15 cellular contexts compared by ENCODE assay signal in the genomic region with DNA sequence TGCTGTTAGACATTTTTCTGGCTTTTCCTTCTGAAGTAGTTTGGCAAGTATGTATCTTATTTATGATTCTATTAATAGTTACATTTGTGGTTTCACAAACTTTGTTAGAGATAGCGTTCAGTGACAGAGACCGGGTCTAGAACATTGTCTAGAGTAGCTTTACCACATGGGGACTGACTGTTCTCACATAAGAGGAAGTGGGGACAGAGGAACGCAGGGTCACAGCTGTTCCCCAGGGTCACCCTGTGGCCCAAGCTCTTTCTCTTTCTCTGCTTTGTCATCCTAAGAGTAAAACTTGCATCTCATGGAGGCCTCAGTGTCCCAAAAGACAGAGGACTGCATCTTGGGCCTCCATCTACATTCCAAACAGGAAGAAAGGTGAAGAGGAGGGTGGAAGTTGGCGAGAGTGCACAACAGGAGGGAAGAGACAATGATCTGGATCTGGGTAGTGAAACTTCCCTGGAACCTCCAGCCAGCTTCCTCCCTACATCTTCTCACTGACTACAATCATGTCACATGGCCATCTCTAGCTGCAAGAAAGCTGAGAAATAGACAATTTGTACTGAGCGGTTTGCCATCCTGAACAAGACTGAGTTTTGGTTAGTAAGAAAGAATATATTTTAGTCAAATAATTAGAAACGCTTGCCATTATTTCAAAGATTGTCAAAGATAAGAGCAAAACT.
DNase-seq lines count a peak whose midpoint lies in the region; ATAC-seq and TF ChIP-seq lines count a peak whose summit lies in the region.
"Had no signal": no experiment of that assay in that cellular context is flagged by ENCODE, and none has a peak within 500 bp of the region (broad histone marks: within the 10 kb centered on the region; RNA-seq: fewer than 3 reads in every experiment).

No MANE protein-coding gene starts in this region.

- intact Hi-C loops in lower lobe of right lung (cut with DNase I) (no loop called here), lower leg skin (cut with DNase I; ENCODE audit: low total_unique reads) (no loop called here), Calu3 (cut with micrococcal nuclease; ENCODE audit: unreplicated experiment) (no loop called here)

- 62 to 71% methylated on average over 6 of the region's 6 CpGs for WGBS in lower leg skin, 2 donors

- H3K9me3 Mint-ChIP-seq in Calu3 (ENCODE audit: low read depth, unreplicated experiment) = peaks cover 4% of the 10 kb centered on the region

- H3K27me3 Mint-ChIP-seq in Calu3 (ENCODE audit: unreplicated experiment) = no peaks in the 10 kb centered on the region

- BruUV-seq in Calu3 (replicated peaks; lab: Mats Ljungman, UMichigan) = no TSS peak

- TF ChIP-seq POLR2A in lower leg skin (IDR thresholded peaks at IDR 0.05) = no peak

- no peak overlapping the region for H3K27ac Mint-ChIP-seq in Calu3 (ENCODE audit: unreplicated experiment)

- no peak overlapping the region for H3K4me3 ChIP-seq in lower lobe of right lung
- no peak overlapping the region for H3K4me3 ChIP-seq in lower leg skin (ENCODE audit: low read depth, poor library complexity, severe bottlenecking)
- H3K4me3 ChIP-seq: HAP-1, SK-N-MC, upper lobe of left lung had no signal

- no peak overlapping the region for H3K27ac ChIP-seq in lower lobe of right lung
- H3K27ac ChIP-seq: SK-N-MC had no signal

- no peaks in the 10 kb centered on the region for H3K36me3 ChIP-seq in lower lobe of right lung
- H3K36me3 ChIP-seq: HAP-1, upper lobe of left lung had no signal

- CTCF ChIA-PET in Calu3 (lab: Charles Lee) = no interaction called here

- H3K9me3 ChIP-seq in lower lobe of right lung = no peaks in the 10 kb centered on the region
- H3K9me3 ChIP-seq: HAP-1, upper lobe of left lung had no signal

- TF ChIP-seq CTCF in lower lobe of right lung (IDR thresholded peaks at IDR 0.05) (no peak), lower leg skin (IDR thresholded peaks at IDR 0.05) (no peak), Calu3 (IDR thresholded peaks at IDR 0.05; ENCODE audit: unreplicated experiment) (no peak)

- H3K4me3 Mint-ChIP-seq in Calu3 (ENCODE audit: low read depth, unreplicated experiment) = no peak overlapping the region

- H3K36me3 Mint-ChIP-seq in Calu3 (ENCODE audit: insufficient read depth, unreplicated experiment) = no peaks in the 10 kb centered on the region

- no peaks in the 10 kb centered on the region for H3K27me3 ChIP-seq in lower lobe of right lung (ENCODE audit: low read depth)
- H3K27me3 ChIP-seq: upper lobe of left lung had no signal

- H3K4me1 ChIP-seq in lower lobe of right lung = no peaks in the 10 kb centered on the region
- H3K4me1 ChIP-seq: HAP-1, upper lobe of left lung had no signal

- no peaks in the 10 kb centered on the region for H3K4me1 Mint-ChIP-seq in Calu3 (ENCODE audit: low read depth, unreplicated experiment)

- DNase-seq in lower lobe of right lung (no peak), DMS153 (lab: John Stamatoyannopoulos, UW) (no peak), lower leg skin (ENCODE audit: low spot score in 2 of 2) (no peak), NCI-H146 (lab: John Stamatoyannopoulos, UW) (no peak), Calu3 (no peak)
- DNase-seq: activated CD8-positive, alpha-beta memory T cell treated with anti-CD3 and anti-CD28 coated beads, Interleukin-2, amount 50 U/mL, for 4 hours; caudate nucleus; NCI-H1417; stimulated activated CD4-positive, alpha-beta T cell treated with anti-CD3 and anti-CD28 coated beads, Interleukin-2, amount 100 ng/mL, for 48 hours had no signal

- ATAC-seq in GM18867 (IDR thresholded peaks at IDR 0.05; ENCODE audit: unreplicated experiment) (peak; percentile 97), GM21619 (IDR thresholded peaks at IDR 0.05; ENCODE audit: unreplicated experiment) (peak; percentile 100), HG03442 (IDR thresholded peaks at IDR 0.05; ENCODE audit: unreplicated experiment) (peak; percentile 99), lower lobe of right lung (peak; percentile 57 to 76)
